19 cellular contexts compared by ENCODE assay signal in the genomic region with DNA sequence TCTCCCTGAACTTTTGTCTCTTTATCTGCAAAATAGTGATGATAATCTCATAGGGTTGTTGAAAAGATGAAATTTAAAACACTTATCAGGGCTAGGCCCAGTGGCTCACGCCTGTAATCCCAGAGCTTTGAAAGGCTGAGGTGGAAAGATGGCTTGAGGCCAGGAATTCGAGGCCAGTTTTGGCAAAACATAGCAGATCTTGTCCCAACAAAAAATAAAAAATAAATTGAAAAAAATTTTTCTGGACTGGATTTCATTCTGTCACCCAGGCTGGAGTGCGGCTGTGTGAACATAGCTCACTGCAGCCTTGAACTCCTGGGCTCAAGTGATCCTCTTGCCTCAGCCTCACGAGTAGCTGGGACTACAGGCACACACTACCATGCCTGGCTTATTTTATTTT.
"Had no signal": no experiment of that assay in that cellular context is flagged by ENCODE, and none has a peak within 500 bp of the region (broad histone marks: within the 10 kb centered on the region; RNA-seq: fewer than 3 reads in every experiment).

No MANE protein-coding gene starts in this region.

- H3K9ac ChIP-seq: SK-N-SH had no signal

- H3K4me2 ChIP-seq: SK-N-SH had no signal

- DNase-seq: Karpas-422, KG1, MG63, NCI-H1092 treated with DMSO at 0.1 percent for 48 hours, NCI-H1436, NCI-H187, NCI-H2029, NCI-H2081 treated with DMSO at 0.1 percent for 48 hours, NCI-H2171, NCI-H226, NCI-H510A, NCI-H524 treated with DMSO at 0.1 percent for 48 hours, NCI-H69, NCI-H774, RPMI8226, SHP77, SK-N-SH, SW 1271 had no signal

- H3K36me3 ChIP-seq: MG63 had no signal

- H3K27me3 ChIP-seq: MG63 had no signal

- H3K9me3 ChIP-seq: MG63, SK-N-SH had no signal

- H3K27ac ChIP-seq: HL-60 had no signal

- H3K4me3 ChIP-seq: MG63 had no signal
